1 cellular context compared by ENCODE assay signal in genomic region chr11:88421530-88421929, GRCh38.
TF ChIP-seq lines count a peak whose summit lies in the region.

No MANE protein-coding gene starts in this region.

TF ChIP-seq in WTC11, 78 proteins besides CTCF, POLR2A, EP300 and RAD21 (continued from another document):
- no peak for TF ChIP-seq PRDM15 (CRISPR knock-in tag; IDR thresholded peaks at IDR 0.05)
- TF ChIP-seq, protein P1, sequence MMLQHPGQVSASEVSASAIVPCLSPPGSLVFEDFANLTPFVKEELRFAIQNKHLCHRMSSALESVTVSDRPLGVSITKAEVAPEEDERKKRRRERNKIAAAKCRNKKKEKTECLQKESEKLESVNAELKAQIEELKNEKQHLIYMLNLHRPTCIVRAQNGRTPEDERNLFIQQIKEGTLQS (CRISPR knock-in tag; conservative IDR thresholded peaks at IDR 0.05): no peak
- TF ChIP-seq, protein P2, sequence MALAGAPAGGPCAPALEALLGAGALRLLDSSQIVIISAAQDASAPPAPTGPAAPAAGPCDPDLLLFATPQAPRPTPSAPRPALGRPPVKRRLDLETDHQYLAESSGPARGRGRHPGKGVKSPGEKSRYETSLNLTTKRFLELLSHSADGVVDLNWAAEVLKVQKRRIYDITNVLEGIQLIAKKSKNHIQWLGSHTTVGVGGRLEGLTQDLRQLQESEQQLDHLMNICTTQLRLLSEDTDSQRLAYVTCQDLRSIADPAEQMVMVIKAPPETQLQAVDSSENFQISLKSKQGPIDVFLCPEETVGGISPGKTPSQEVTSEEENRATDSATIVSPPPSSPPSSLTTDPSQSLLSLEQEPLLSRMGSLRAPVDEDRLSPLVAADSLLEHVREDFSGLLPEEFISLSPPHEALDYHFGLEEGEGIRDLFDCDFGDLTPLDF (CRISPR knock-in tag; IDR thresholded peaks at IDR 0.05): no peak
- no peak for TF ChIP-seq TP53 (CRISPR knock-in tag; IDR thresholded peaks at IDR 0.05)
- TF ChIP-seq, protein P3, sequence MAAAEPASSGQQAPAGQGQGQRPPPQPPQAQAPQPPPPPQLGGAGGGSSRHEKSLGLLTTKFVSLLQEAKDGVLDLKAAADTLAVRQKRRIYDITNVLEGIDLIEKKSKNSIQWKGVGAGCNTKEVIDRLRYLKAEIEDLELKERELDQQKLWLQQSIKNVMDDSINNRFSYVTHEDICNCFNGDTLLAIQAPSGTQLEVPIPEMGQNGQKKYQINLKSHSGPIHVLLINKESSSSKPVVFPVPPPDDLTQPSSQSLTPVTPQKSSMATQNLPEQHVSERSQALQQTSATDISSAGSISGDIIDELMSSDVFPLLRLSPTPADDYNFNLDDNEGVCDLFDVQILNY (CRISPR knock-in tag; IDR thresholded peaks at IDR 0.05): no peak
- no peak for TF ChIP-seq JUN (CRISPR knock-in tag; IDR thresholded peaks at IDR 0.05)
